ENCODE assay signal across 8 cellular contexts in the genomic region with DNA sequence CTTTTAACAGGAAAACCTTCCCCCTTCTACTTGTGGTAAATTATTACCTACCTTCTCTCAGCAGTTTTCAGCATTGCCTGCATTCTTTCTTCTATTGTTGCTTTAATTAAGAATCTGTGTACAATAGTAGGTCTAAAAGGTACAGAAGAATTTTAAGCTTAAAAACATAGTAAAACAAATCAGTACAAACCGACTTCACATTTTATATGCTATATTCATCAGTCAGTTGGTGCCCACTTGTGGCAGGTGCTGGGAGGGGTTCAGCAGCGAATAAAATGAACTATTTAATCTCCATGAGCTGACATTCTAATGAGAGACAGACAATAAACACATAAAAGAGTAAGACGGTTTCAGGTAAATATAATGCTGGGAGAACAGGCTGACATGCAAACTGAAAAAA.
DNase-seq lines count a peak whose midpoint lies in the region; ATAC-seq, FAIRE-seq and TF ChIP-seq lines count a peak whose summit lies in the region.

No MANE protein-coding gene starts in this region.

- no peak for ATAC-seq in HG02973 (IDR thresholded peaks at IDR 0.05; ENCODE audit: unreplicated experiment)

- H3K9me3 Mint-ChIP-seq in activated CD4-positive, alpha-beta memory T cell treated with anti-CD3 and anti-CD28 coated beads for 36 hours, result no peaks in the 10 kb centered on the region
- H3K9me3 Mint-ChIP-seq in activated CD4-positive, alpha-beta memory T cell treated with anti-CD3 and anti-CD28 coated beads, Interleukin-2, amount 10 ng/mL, durations not matched to agents 7 days and 5 days, result no peaks in the 10 kb centered on the region
- no peaks in the 10 kb centered on the region for H3K9me3 Mint-ChIP-seq in endodermal cell
- no peaks in the 10 kb centered on the region for H3K9me3 Mint-ChIP-seq in mesothelial cell of epicardium

- H3K27me3 ChIP-seq in endodermal cell (ENCODE audit: control insufficient read depth, insufficient read depth, low read length, poor library complexity, severe bottlenecking) (no peaks in the 10 kb centered on the region), sigmoid colon (no peaks in the 10 kb centered on the region)

- no peak for FAIRE-seq in frontal cortex (lab: Jason Lieb, UNC)

- H3K27ac ChIP-seq in endodermal cell (ENCODE audit: low read depth, low read length) (no peak overlapping the region), sigmoid colon (peak overlapping the region; percentile 47 to 70 (median 66))

- peaks cover 10% of the 10 kb centered on the region for H3K36me3 Mint-ChIP-seq in activated CD4-positive, alpha-beta memory T cell treated with anti-CD3 and anti-CD28 coated beads for 36 hours
- peaks cover 12% of the 10 kb centered on the region for H3K36me3 Mint-ChIP-seq in activated CD4-positive, alpha-beta memory T cell treated with anti-CD3 and anti-CD28 coated beads, Interleukin-2, amount 10 ng/mL, durations not matched to agents 7 days and 5 days (ENCODE audit: low read depth)
- peaks cover 12% of the 10 kb centered on the region for H3K36me3 Mint-ChIP-seq in endodermal cell (ENCODE audit: low read depth)
- H3K36me3 Mint-ChIP-seq in mesothelial cell of epicardium, result peaks cover 11% of the 10 kb centered on the region

- H3K36me3 ChIP-seq in endodermal cell (ENCODE audit: control insufficient read depth, insufficient read depth, low read length) (peaks cover 66% of the 10 kb centered on the region), sigmoid colon (peaks cover 0 to 13% (median 0%) of the 10 kb centered on the region in 4 donors)

- H3K4me1 ChIP-seq in endodermal cell (ENCODE audit: control insufficient read depth, insufficient read depth, low read length) (no peaks in the 10 kb centered on the region), sigmoid colon (peaks cover 0 to 55% (median 28%) of the 10 kb centered on the region in 4 donors)

- CTCF ChIA-PET in activated CD4-positive, alpha-beta memory T cell treated with anti-CD3 and anti-CD28 coated beads for 36 hours (lab: Charles Lee), result interaction anchor here (1.1 to 1.4 kb wide), 2 partner anchors 128 to 184 kb away, joined by 3 to 6 read pairs; no protein-coding TSS in a partner anchor
- CTCF ChIA-PET in activated CD4-positive, alpha-beta memory T cell treated with anti-CD3 and anti-CD28 coated beads, Interleukin-2, amount 10 ng/mL, durations not matched to agents 7 days and 5 days (lab: Charles Lee), result interaction anchor here (0.7 to 1.4 kb wide), 5 partner anchors 15 to 152 kb away, joined by 3 to 4 read pairs (median 3); no protein-coding TSS in a partner anchor

- TF ChIP-seq CTCF in endodermal cell (conservative IDR thresholded peaks at IDR 0.05) (peak; percentile 71), sigmoid colon (IDR thresholded peaks at IDR 0.05) (peak; percentile 44 to 64 (median 58)), mesothelial cell of epicardium (IDR thresholded peaks at IDR 0.05; ENCODE audit: unreplicated experiment) (no peak)

- DNase-seq in activated CD4-positive, alpha-beta memory T cell treated with anti-CD3 and anti-CD28 coated beads for 36 hours, result peak; percentile 21
- DNase-seq in activated CD4-positive, alpha-beta memory T cell treated with anti-CD3 and anti-CD28 coated beads, Interleukin-2, amount 10 ng/mL, durations not matched to agents 7 days and 5 days, result no peak
- DNase-seq in NOMO-1 treated with DMSO at 0.1 percent for 48 hours (lab: John Stamatoyannopoulos, UW; ENCODE audit: unreplicated experiment), result peak; percentile 42
- DNase-seq in endodermal cell, result peak; percentile 48
- peak; percentile 63 for DNase-seq in sigmoid colon
- DNase-seq in mesothelial cell of epicardium (ENCODE audit: low spot score in 2 of 2, unreplicated experiment in 2 of 2), result no peak
- no peak for DNase-seq in frontal cortex (ENCODE audit: low spot score in 2 of 2)

- H3K27ac Mint-ChIP-seq in activated CD4-positive, alpha-beta memory T cell treated with anti-CD3 and anti-CD28 coated beads for 36 hours, result no peak overlapping the region
- H3K27ac Mint-ChIP-seq in activated CD4-positive, alpha-beta memory T cell treated with anti-CD3 and anti-CD28 coated beads, Interleukin-2, amount 10 ng/mL, durations not matched to agents 7 days and 5 days, result no peak overlapping the region
- H3K27ac Mint-ChIP-seq in endodermal cell, result no peak overlapping the region
- no peak overlapping the region for H3K27ac Mint-ChIP-seq in mesothelial cell of epicardium

- no peak for TF ChIP-seq EP300 in sigmoid colon (IDR thresholded peaks at IDR 0.05)

- intact Hi-C loops in activated CD4-positive, alpha-beta memory T cell treated with anti-CD3 and anti-CD28 coated beads for 36 hours (cut with micrococcal nuclease), result no loop called here
- intact Hi-C loops in sigmoid colon (cut with DNase I), result loop anchor here (2.0 kb wide), 2 partner anchors 75 to 153 kb away; partner anchors contain the start of gene EPM2A

- no peaks in the 10 kb centered on the region for H3K27me3 Mint-ChIP-seq in activated CD4-positive, alpha-beta memory T cell treated with anti-CD3 and anti-CD28 coated beads for 36 hours
- H3K27me3 Mint-ChIP-seq in activated CD4-positive, alpha-beta memory T cell treated with anti-CD3 and anti-CD28 coated beads, Interleukin-2, amount 10 ng/mL, durations not matched to agents 7 days and 5 days, result no peaks in the 10 kb centered on the region
- H3K27me3 Mint-ChIP-seq in endodermal cell (ENCODE audit: insufficient read depth) (no peaks in the 10 kb centered on the region), mesothelial cell of epicardium (ENCODE audit: low read depth) (no peaks in the 10 kb centered on the region)

- no peaks in the 10 kb centered on the region for H3K4me1 Mint-ChIP-seq in activated CD4-positive, alpha-beta memory T cell treated with anti-CD3 and anti-CD28 coated beads for 36 hours (ENCODE audit: low read depth)
- H3K4me1 Mint-ChIP-seq in activated CD4-positive, alpha-beta memory T cell treated with anti-CD3 and anti-CD28 coated beads, Interleukin-2, amount 10 ng/mL, durations not matched to agents 7 days and 5 days, result no peaks in the 10 kb centered on the region
- H3K4me1 Mint-ChIP-seq in endodermal cell (no peaks in the 10 kb centered on the region), mesothelial cell of epicardium (no peaks in the 10 kb centered on the region)

- no peak for TF ChIP-seq POLR2A in sigmoid colon (IDR thresholded peaks at IDR 0.05)

- H3K9ac ChIP-seq in endodermal cell (ENCODE audit: extremely low read depth, low read length, poor library complexity, severe bottlenecking), result no peak overlapping the region

- no peaks in the 10 kb centered on the region for H3K9me3 ChIP-seq in endodermal cell (ENCODE audit: control insufficient read depth, low read length)
- no peaks in the 10 kb centered on the region for H3K9me3 ChIP-seq in sigmoid colon

- no peak overlapping the region for H3K4me3 ChIP-seq in endodermal cell (ENCODE audit: low read length)
- H3K4me3 ChIP-seq in sigmoid colon, result no peak overlapping the region

- H3K4me3 Mint-ChIP-seq in activated CD4-positive, alpha-beta memory T cell treated with anti-CD3 and anti-CD28 coated beads for 36 hours, result no peak overlapping the region
- no peak overlapping the region for H3K4me3 Mint-ChIP-seq in activated CD4-positive, alpha-beta memory T cell treated with anti-CD3 and anti-CD28 coated beads, Interleukin-2, amount 10 ng/mL, durations not matched to agents 7 days and 5 days
- H3K4me3 Mint-ChIP-seq in endodermal cell (no peak overlapping the region), mesothelial cell of epicardium (no peak overlapping the region)

- POLR2A ChIA-PET in activated CD4-positive, alpha-beta memory T cell treated with anti-CD3 and anti-CD28 coated beads for 36 hours (lab: Charles Lee), result no interaction called here
- POLR2A ChIA-PET in activated CD4-positive, alpha-beta memory T cell treated with anti-CD3 and anti-CD28 coated beads, Interleukin-2, amount 10 ng/mL, durations not matched to agents 7 days and 5 days (lab: Charles Lee), result no interaction called here

- 88% methylated on average over 3 of the region's 3 CpGs; no CpG with 5 or more reads in 1 of the 2 experiments for WGBS in endodermal cell (ENCODE audit: insufficient coverage in 1 of 2, insufficient read length in 1 of 2), 2 experiments
- 13 to 54% methylated on average over 3 of the region's 3 CpGs for WGBS in sigmoid colon, 2 donors

Comparison
In these comparisons a context has a peak if more than half of its experiments do, and no peak if none do; other contexts are left out.
1. DNase-seq: peak in activated CD4-positive, alpha-beta memory T cell treated with anti-CD3 and anti-CD28 coated beads for 36 hours (single experiment), NOMO-1 treated with DMSO at 0.1 percent for 48 hours (single experiment), endodermal cell (single experiment) and sigmoid colon (single experiment); none in activated CD4-positive, alpha-beta memory T cell treated with anti-CD3 and anti-CD28 coated beads, Interleukin-2, amount 10 ng/mL, durations not matched to agents 7 days and 5 days (single experiment), mesothelial cell of epicardium (0 of 2) and frontal cortex (0 of 2).